In genomic region chr14:90655829-90656228, GRCh38 we compare ENCODE assay signal across 30 cellular contexts.
"Had no signal": no experiment of that assay in that cellular context is flagged by ENCODE, and none has a peak within 500 bp of the region (broad histone marks: within the 10 kb centered on the region; RNA-seq: fewer than 3 reads in every experiment).

No MANE protein-coding gene starts in this region.

- H3K27ac ChIP-seq: foreskin keratinocyte, heart left ventricle, WERI-Rb-1 had no signal

- H3K27ac Mint-ChIP-seq: activated B cell treated with CpG ODN at 0.5 μM for 24 hours; activated CD4-positive, alpha-beta memory T cell treated with anti-CD3 and anti-CD28 coated beads, Interleukin-2, amount 10 ng/mL, durations not matched to agents 7 days and 5 days; activated CD4-positive, alpha-beta T cell treated with anti-CD3 and anti-CD28 coated beads, Interleukin-2, amount 10 ng/mL, durations not matched to agents 24 days and 14 days; activated naive CD4-positive, alpha-beta T cell treated with anti-CD3 and anti-CD28 coated beads, Interleukin-2, amount 10 ng/mL, durations not matched to agents 7 days and 5 days; activated naive CD4-positive, alpha-beta T cell treated with anti-CD3 and anti-CD28 coated beads, Interleukin-2, amount 50 U/mL, for 72 hours; activated naive CD8-positive, alpha-beta T cell treated with anti-CD3 and anti-CD28 coated beads, Interleukin-2, amount 10 ng/mL, durations not matched to agents 7 days and 5 days; activated T-cell treated with anti-CD3 and anti-CD28 coated beads, Interleukin-2, amount 50 U/mL, for 24 hours; activated T-cell treated with anti-CD3 and anti-CD28 coated beads, Interleukin-2, amount 50 U/mL, for 72 hours; effector memory CD8-positive, alpha-beta T cell; T-cell; T-helper 17 cell; T-helper 2 cell treated with Interferon-gamma antibody and Interleukin-4, amounts not matched to agents 5 μg/mL and 100 μg/mL, for 36 hours had no signal

- H3K27me3 ChIP-seq: ascending aorta, esophagus muscularis mucosa, foreskin keratinocyte, gastrocnemius medialis, heart left ventricle had no signal

- H3K9me3 ChIP-seq: ascending aorta, esophagus muscularis mucosa, gastrocnemius medialis, heart left ventricle had no signal

- H3K4me3 Mint-ChIP-seq: activated B cell treated with CpG ODN at 0.5 μM for 24 hours; activated CD4-positive, alpha-beta memory T cell treated with anti-CD3 and anti-CD28 coated beads, Interleukin-2, amount 10 ng/mL, durations not matched to agents 7 days and 5 days; activated CD4-positive, alpha-beta T cell treated with anti-CD3 and anti-CD28 coated beads, Interleukin-2, amount 10 ng/mL, durations not matched to agents 24 days and 14 days; activated naive CD4-positive, alpha-beta T cell treated with anti-CD3 and anti-CD28 coated beads, Interleukin-2, amount 10 ng/mL, durations not matched to agents 7 days and 5 days; activated naive CD8-positive, alpha-beta T cell treated with anti-CD3 and anti-CD28 coated beads, Interleukin-2, amount 10 ng/mL, durations not matched to agents 7 days and 5 days; activated T-cell treated with anti-CD3 and anti-CD28 coated beads, Interleukin-2, amount 50 U/mL, for 24 hours; activated T-cell treated with anti-CD3 and anti-CD28 coated beads, Interleukin-2, amount 50 U/mL, for 72 hours; brain; dendritic cell treated with granulocyte-macrophage colony-stimulating factor and Interleukin-4, amounts not matched to agents 40 ng/mL and 50 ng/mL, for 4 days; effector memory CD8-positive, alpha-beta T cell; T-cell; T-helper 17 cell; T-helper 2 cell treated with Interferon-gamma antibody and Interleukin-4, amounts not matched to agents 5 μg/mL and 100 μg/mL, for 36 hours had no signal

- DNase-seq: activated B cell treated with CpG ODN at 0.5 μM for 24 hours; activated CD4-positive, alpha-beta memory T cell treated with anti-CD3 and anti-CD28 coated beads, Interleukin-2, amount 10 ng/mL, durations not matched to agents 7 days and 5 days; activated CD4-positive, alpha-beta T cell treated with anti-CD3 and anti-CD28 coated beads, Interleukin-2, amount 10 ng/mL, durations not matched to agents 24 days and 14 days; activated CD8-positive, alpha-beta memory T cell treated with anti-CD3 and anti-CD28 coated beads, Interleukin-2, amount 50 U/mL, for 48 hours; activated gamma-delta T cell; activated naive CD4-positive, alpha-beta T cell; activated naive CD4-positive, alpha-beta T cell treated with anti-CD3 and anti-CD28 coated beads, Interleukin-2, amount 10 ng/mL, durations not matched to agents 7 days and 5 days; activated naive CD8-positive, alpha-beta T cell treated with anti-CD3 and anti-CD28 coated beads, Interleukin-2, amount 10 ng/mL, durations not matched to agents 7 days and 5 days; activated T-cell treated with anti-CD3 and anti-CD28 coated beads for 4 hours; activated T-cell treated with anti-CD3 and anti-CD28 coated beads, Interleukin-2, amount 50 U/mL, for 24 hours; activated T-cell treated with anti-CD3 and anti-CD28 coated beads, Interleukin-2, amount 50 U/mL, for 72 hours; effector CD4-positive, alpha-beta T cell; effector memory CD8-positive, alpha-beta T cell; erythroblast; foreskin keratinocyte; gastrocnemius medialis; glutamatergic neuron; heart left ventricle; T-cell; T-helper 17 cell; T1000; WERI-Rb-1 had no signal

- H3K27me3 Mint-ChIP-seq: activated CD4-positive, alpha-beta memory T cell treated with anti-CD3 and anti-CD28 coated beads, Interleukin-2, amount 10 ng/mL, durations not matched to agents 7 days and 5 days; activated naive CD8-positive, alpha-beta T cell treated with anti-CD3 and anti-CD28 coated beads, Interleukin-2, amount 10 ng/mL, durations not matched to agents 7 days and 5 days; activated T-cell treated with anti-CD3 and anti-CD28 coated beads, Interleukin-2, amount 50 U/mL, for 24 hours; brain; effector memory CD8-positive, alpha-beta T cell; T-cell had no signal

- ATAC-seq: activated CD4-positive, CD25-positive, alpha-beta regulatory T cell treated with anti-CD3 and anti-CD28 coated beads, Interleukin-2, amount 50 U/mL, for 24 hours; activated naive CD4-positive, alpha-beta T cell treated with anti-CD3 and anti-CD28 coated beads, Interleukin-2, amount 50 U/mL, for 72 hours; activated T-cell treated with anti-CD3 and anti-CD28 coated beads, Interleukin-2, amount 50 U/mL, for 72 hours; effector memory CD8-positive, alpha-beta T cell; foreskin keratinocyte; gastrocnemius medialis; heart left ventricle; T-cell; T-helper 17 cell had no signal

- H3K4me3 ChIP-seq: ascending aorta, coronary artery, esophagus muscularis mucosa, gastrocnemius medialis, heart left ventricle had no signal

- H3K36me3 Mint-ChIP-seq: activated naive CD4-positive, alpha-beta T cell treated with anti-CD3 and anti-CD28 coated beads, Interleukin-2, amount 10 ng/mL, durations not matched to agents 7 days and 5 days; activated naive CD4-positive, alpha-beta T cell treated with anti-CD3 and anti-CD28 coated beads, Interleukin-2, amount 50 U/mL, for 72 hours; activated naive CD8-positive, alpha-beta T cell treated with anti-CD3 and anti-CD28 coated beads, Interleukin-2, amount 10 ng/mL, durations not matched to agents 7 days and 5 days; T-cell had no signal

- H3K9me3 Mint-ChIP-seq: activated B cell treated with CpG ODN at 0.5 μM for 24 hours; activated CD4-positive, alpha-beta memory T cell treated with anti-CD3 and anti-CD28 coated beads, Interleukin-2, amount 10 ng/mL, durations not matched to agents 7 days and 5 days; activated CD4-positive, alpha-beta T cell treated with anti-CD3 and anti-CD28 coated beads, Interleukin-2, amount 10 ng/mL, durations not matched to agents 24 days and 14 days; activated naive CD4-positive, alpha-beta T cell treated with anti-CD3 and anti-CD28 coated beads, Interleukin-2, amount 10 ng/mL, durations not matched to agents 7 days and 5 days; activated naive CD4-positive, alpha-beta T cell treated with anti-CD3 and anti-CD28 coated beads, Interleukin-2, amount 50 U/mL, for 72 hours; activated naive CD8-positive, alpha-beta T cell treated with anti-CD3 and anti-CD28 coated beads, Interleukin-2, amount 10 ng/mL, durations not matched to agents 7 days and 5 days; activated T-cell treated with anti-CD3 and anti-CD28 coated beads, Interleukin-2, amount 50 U/mL, for 24 hours; activated T-cell treated with anti-CD3 and anti-CD28 coated beads, Interleukin-2, amount 50 U/mL, for 72 hours; brain; dendritic cell treated with granulocyte-macrophage colony-stimulating factor and Interleukin-4, amounts not matched to agents 40 ng/mL and 50 ng/mL, for 4 days; effector memory CD8-positive, alpha-beta T cell; T-cell; T-helper 2 cell treated with Interferon-gamma antibody and Interleukin-4, amounts not matched to agents 5 μg/mL and 100 μg/mL, for 36 hours had no signal
